ENCODE assay signal across 10 cellular contexts in the genomic region with DNA sequence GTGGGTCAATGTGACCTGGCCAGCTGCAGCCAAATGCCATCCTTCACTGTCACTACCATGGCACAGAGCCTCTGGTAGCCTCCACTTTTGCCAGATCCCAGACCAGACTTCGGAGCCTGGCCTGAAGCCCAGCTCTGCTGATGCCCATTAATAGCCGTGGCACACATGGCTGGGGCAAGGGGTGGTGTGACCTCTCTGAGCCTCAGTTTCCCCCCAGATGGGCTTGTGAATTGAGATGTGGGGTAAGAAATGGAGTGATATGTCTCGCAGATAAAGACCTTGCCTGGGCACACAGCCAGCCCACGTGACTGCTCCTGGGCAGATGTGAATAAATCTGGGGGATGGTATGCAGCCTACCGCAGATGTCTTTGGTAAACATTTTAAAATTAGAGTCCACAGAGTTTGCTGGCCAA. TPM values are rescaled to one million over a fixed set of nuclear protein-coding genes. Genes with fewer than 3 reads are reported as not detected.
DNase-seq lines count a peak whose midpoint lies in the region; ATAC-seq and TF ChIP-seq lines count a peak whose summit lies in the region.
"Had no signal": no experiment of that assay in that cellular context is flagged by ENCODE, and none has a peak within 500 bp of the region (broad histone marks: within the 10 kb centered on the region; RNA-seq: fewer than 3 reads in every experiment).

No MANE protein-coding gene starts in this region.

- TF ChIP-seq CTCF in AG04450 (IDR thresholded peaks at IDR 0.05; ENCODE audit: low read depth, low read length) (no peak), left ventricle myocardium inferior (IDR thresholded peaks at IDR 0.05; ENCODE audit: borderline replicate concordance) (no peak)

- POLR2A ChIA-PET in AG04450 (lab: Yijun Ruan, JAX) = interaction anchor here (1.0 kb wide), 1 partner anchor 10 kb away, joined by 4 read pairs; no protein-coding TSS in a partner anchor
- POLR2A ChIA-PET in CD4-positive, alpha-beta memory T cell (lab: Charles Lee; ENCODE audit: partially characterized antibody) = interaction anchor here (1.1 to 2.8 kb wide), 7 partner anchors 12 to 82 kb away, joined by 3 to 12 read pairs (median 5); partner anchors contain the start of gene CARD19

- H3K36me3 Mint-ChIP-seq in CD4-positive, alpha-beta memory T cell = peaks cover 27 to 61% of the 10 kb centered on the region in 2 donors

- intact Hi-C loops in CD4-positive, alpha-beta memory T cell (cut with micrococcal nuclease) = no loop called here
- intact Hi-C loops in left ventricle myocardium inferior (cut with micrococcal nuclease) = no loop called here

- H3K4me1 Mint-ChIP-seq in CD4-positive, alpha-beta memory T cell = peaks cover 32 to 79% (median 57%) of the 10 kb centered on the region in 4 donors

- ATAC-seq in GM18907 (IDR thresholded peaks at IDR 0.05; ENCODE audit: unreplicated experiment) (no peak), GM19397 (IDR thresholded peaks at IDR 0.05; ENCODE audit: unreplicated experiment) (no peak), HG03469 (IDR thresholded peaks at IDR 0.05; ENCODE audit: unreplicated experiment) (no peak)
- ATAC-seq: effector memory CD8-positive, alpha-beta T cell had no signal

- DNase-seq in AG04450 (ENCODE audit: low read depth, low spot score) (peak; percentile 61), RPMI8226 (peak; percentile 89), left ventricle myocardium inferior (peak; percentile 44), NCI-H2081 treated with DMSO at 0.1 percent for 48 hours (lab: John Stamatoyannopoulos, UW) (no peak)
- no peak for DNase-seq in CD4-positive, alpha-beta memory T cell
- DNase-seq: effector memory CD8-positive, alpha-beta T cell had no signal

- H3K27me3 ChIP-seq in AG04450 (ENCODE audit: control insufficient read depth, insufficient read depth, low read length) (no peaks in the 10 kb centered on the region), left ventricle myocardium inferior (ENCODE audit: low read depth) (no peaks in the 10 kb centered on the region)
- no peaks in the 10 kb centered on the region for H3K27me3 ChIP-seq in CD4-positive, alpha-beta memory T cell (ENCODE audit: insufficient read depth, low read length)

- H3K4me1 ChIP-seq in CD4-positive, alpha-beta memory T cell (ENCODE audit: insufficient read depth, low read length) = peaks cover 62% of the 10 kb centered on the region
- peaks cover 20% of the 10 kb centered on the region for H3K4me1 ChIP-seq in left ventricle myocardium inferior

- peak overlapping the region in 4 of 8 donors; percentile 8 to 61 (median 25) for H3K4me3 Mint-ChIP-seq in CD4-positive, alpha-beta memory T cell
- H3K4me3 Mint-ChIP-seq: effector memory CD8-positive, alpha-beta T cell had no signal

- no peaks in the 10 kb centered on the region for H3K9me3 Mint-ChIP-seq in CD4-positive, alpha-beta memory T cell
- H3K9me3 Mint-ChIP-seq: effector memory CD8-positive, alpha-beta T cell had no signal

- peak overlapping the region in 5 of 7 donors; percentile 35 to 78 (median 70) for H3K27ac Mint-ChIP-seq in CD4-positive, alpha-beta memory T cell
- H3K27ac Mint-ChIP-seq: effector memory CD8-positive, alpha-beta T cell had no signal

- H3K4me3 ChIP-seq in AG04450 (ENCODE audit: low read depth, low read length) (no peak overlapping the region), left ventricle myocardium inferior (no peak overlapping the region)
- no peak overlapping the region for H3K4me3 ChIP-seq in CD4-positive, alpha-beta memory T cell (ENCODE audit: low read length in 2 of 2)
- H3K4me3 ChIP-seq: SK-N-MC had no signal

- no peaks in the 10 kb centered on the region for H3K27me3 Mint-ChIP-seq in CD4-positive, alpha-beta memory T cell
- H3K27me3 Mint-ChIP-seq: effector memory CD8-positive, alpha-beta T cell had no signal

- H3K36me3 ChIP-seq in CD4-positive, alpha-beta memory T cell (ENCODE audit: insufficient read depth, low read length) = peaks cover 35% of the 10 kb centered on the region
- no peaks in the 10 kb centered on the region for H3K36me3 ChIP-seq in left ventricle myocardium inferior

- CTCF ChIA-PET in AG04450 (lab: Charles Lee) = interaction anchor here (1.2 to 1.4 kb wide), 2 partner anchors 36 to 47 kb away, joined by 3 to 4 read pairs; no protein-coding TSS in a partner anchor
- CTCF ChIA-PET in CD4-positive, alpha-beta memory T cell (lab: Charles Lee; ENCODE audit: partially characterized antibody) = interaction anchor here (1.7 to 2.0 kb wide), 2 partner anchors 37 to 44 kb away, joined by 6 to 7 read pairs; no protein-coding TSS in a partner anchor

- no peaks in the 10 kb centered on the region; the same call in 1 of the 2 replicates for H3K9me3 ChIP-seq in AG04450 (ENCODE audit: control insufficient read depth, insufficient read depth, low read length)
- H3K9me3 ChIP-seq in CD4-positive, alpha-beta memory T cell (ENCODE audit: control insufficient read depth in 1 of 2, low read length in 2 of 2) = no peaks in the 10 kb centered on the region
- H3K9me3 ChIP-seq in left ventricle myocardium inferior (replicated peaks) = no peaks in the 10 kb centered on the region

- H3K27ac ChIP-seq in AG04450 (ENCODE audit: low read depth, low read length) (no peak overlapping the region), left ventricle myocardium inferior (replicated peaks) (no peak overlapping the region)
- H3K27ac ChIP-seq in CD4-positive, alpha-beta memory T cell (ENCODE audit: low read depth, low read length) = peak overlapping the region; percentile 11
- H3K27ac ChIP-seq: SK-N-MC had no signal

RNA-seq across cellular contexts. Expression of gene SUSD3, which starts 13.9 kb away (rescaled TPM):
- polyA plus RNA-seq in AG04450 (2011; rRNA removed) = 1.4 and 1.8 TPM in 2 replicates
- polyA minus RNA-seq in AG04450 (2011; rRNA and poly(A)+ RNA removed) = 0.78 and 1.1 TPM in 2 replicates
- total RNA-seq in CD4-positive, alpha-beta memory T cell = 10 to 100 TPM; 58.3 to 63.7 TPM
- polyA plus RNA-seq in CD4-positive, alpha-beta memory T cell = 100 to 1,000 TPM; 149 to 199 TPM
- total RNA-seq in left ventricle myocardium inferior = 0.60 TPM

RNA-seq across cellular contexts. Expression of gene CARD19, which starts 23.6 kb away (rescaled TPM):
- polyA plus RNA-seq in AG04450 (2011; rRNA removed) = 25.2 and 42.6 TPM in 2 replicates
- polyA minus RNA-seq in AG04450 (2011; rRNA and poly(A)+ RNA removed) = 18.1 and 31.7 TPM in 2 replicates
- total RNA-seq in CD4-positive, alpha-beta memory T cell = 10 to 100 TPM; 57.8 to 64.2 TPM
- 10 to 100 TPM; 65.6 to 88.7 TPM for polyA plus RNA-seq in CD4-positive, alpha-beta memory T cell
- 35.8 TPM for total RNA-seq in left ventricle myocardium inferior

Comparison
In these comparisons a context has a peak if more than half of its experiments do, and no peak if none do; other contexts are left out.
1. DNase-seq: peak in AG04450 (single experiment), RPMI8226 (single experiment) and left ventricle myocardium inferior (single experiment); none in CD4-positive, alpha-beta memory T cell (0 of 5) and NCI-H2081 treated with DMSO at 0.1 percent for 48 hours (single experiment).
2. RNA of gene SUSD3, which starts 13.9 kb away (total RNA-seq): 58.3 to 63.7 TPM in CD4-positive, alpha-beta memory T cell; 0.60 TPM in left ventricle myocardium inferior (single experiment); every median in the first group is over 10 times any median in the second.